Comparison of ENCODE assay signal across 1 cellular context in genomic region chr4:6357476-6357875, GRCh38.
TF ChIP-seq lines count a peak whose summit lies in the region.

No MANE protein-coding gene starts in this region.

TF ChIP-seq in H1, 55 proteins besides CTCF, POLR2A, EP300 and RAD21:
- TF ChIP-seq HDAC6 (IDR thresholded peaks at IDR 0.05; ENCODE audit: low read depth, low read length) (no peak), YY1 (IDR thresholded peaks at IDR 0.05; ENCODE audit: low read depth, low read length) (no peak), TEAD4 (IDR thresholded peaks at IDR 0.05; ENCODE audit: low read depth, low read length) (no peak), KDM4A (IDR thresholded peaks at IDR 0.05; ENCODE audit: low read depth, low read length, severe bottlenecking) (no peak), KDM5A (IDR thresholded peaks at IDR 0.05; ENCODE audit: low read length) (no peak), CEBPB (IDR thresholded peaks at IDR 0.05; ENCODE audit: low read depth, low read length) (no peak), TBP (IDR thresholded peaks at IDR 0.05; ENCODE audit: low read depth, low read length) (no peak), ATF3 (IDR thresholded peaks at IDR 0.05; ENCODE audit: insufficient read depth, low read depth, low read length) (no peak), SIX5 (IDR thresholded peaks at IDR 0.05; ENCODE audit: low read depth, low read length) (no peak), CHD2 (IDR thresholded peaks at IDR 0.05; ENCODE audit: low read length) (no peak)
TF ChIP-seq in H1: peak in this region for 0.
